Comparison of ENCODE assay signal across 22 cellular contexts in genomic region chr19:32717496-32717895, GRCh38. TPM values are rescaled to one million over a fixed set of nuclear protein-coding genes. Genes with fewer than 3 reads are reported as not detected.
"Had no signal": no experiment of that assay in that cellular context is flagged by ENCODE, and none has a peak within 500 bp of the region (broad histone marks: within the 10 kb centered on the region; RNA-seq: fewer than 3 reads in every experiment).

No MANE protein-coding gene starts in this region.

- H3K4me3 ChIP-seq: esophagus squamous epithelium, stomach, thyroid gland, upper lobe of right lung had no signal

- H3K4me1 ChIP-seq: thyroid gland, upper lobe of right lung had no signal

- H3K9me3 ChIP-seq: esophagus squamous epithelium, stomach, thyroid gland, upper lobe of right lung had no signal

- ATAC-seq: natural killer cell; right cardiac atrium; stimulated activated naive B cell treated with anti-CD40 and anti-IgM and Interleukin-4, amounts not matched to agents 10 μg/mL and 1 μg/mL and 100 μg/mL, for 72 hours; upper lobe of right lung had no signal

- DNase-seq: activated CD4-positive, alpha-beta memory T cell treated with anti-CD3 and anti-CD28 coated beads for 36 hours; activated CD4-positive, alpha-beta T cell treated with anti-CD3 and anti-CD28 coated beads for 4 hours; activated CD8-positive, alpha-beta memory T cell treated with anti-CD3 and anti-CD28 coated beads, Interleukin-2, amount 50 U/mL, for 4 hours; activated effector memory CD4-positive, alpha-beta T cell treated with anti-CD3 and anti-CD28 coated beads, Interleukin-2, amount 50 U/mL, for 16 hours; activated naive CD4-positive, alpha-beta T cell treated with anti-CD3 and anti-CD28 coated beads for 36 hours; activated T-cell treated with anti-CD3 and anti-CD28 coated beads, Interleukin-2, amount 50 U/mL, for 1 hour; amniotic stem cell; esophagus squamous epithelium; foreskin melanocyte; islet precursor cell; natural killer cell; right cardiac atrium; stimulated activated CD4-positive, alpha-beta T cell treated with anti-CD3 and anti-CD28 coated beads, Interleukin-15, amount 100 ng/mL, for 24 hours; stimulated activated CD4-positive, alpha-beta T cell treated with anti-CD3 and anti-CD28 coated beads, Interleukin-2, amount 100 ng/mL, for 24 hours; stimulated activated naive B cell treated with anti-CD40 and anti-IgM and Interleukin-4, amounts not matched to agents 10 μg/mL and 1 μg/mL and 100 μg/mL, for 72 hours; stomach; T-helper 1 cell; thyroid gland; upper lobe of right lung had no signal

- H3K27me3 ChIP-seq: esophagus squamous epithelium, stomach, thyroid gland, upper lobe of right lung had no signal

- H3K27ac ChIP-seq: stomach, thyroid gland, upper lobe of right lung had no signal

RNA-seq across cellular contexts. Expression of gene TDRD12, which starts 2.1 kb away (rescaled TPM):
- total RNA-seq: activated CD8-positive, alpha-beta memory T cell treated with anti-CD3 and anti-CD28 coated beads for 36 hours; astrocyte; upper lobe of right lung had no signal
- polyA plus RNA-seq: right cardiac atrium had no signal

RNA-seq across cellular contexts. Expression of gene RGS9BP, which starts 41.8 kb away (rescaled TPM):
- total RNA-seq: activated T-helper 1 cell treated with anti-CD3 and anti-CD28 coated beads, Interleukin-12 subunit alpha, Interleukin-12 subunit beta, Interleukin-2, Interleukin-4 antibody, amounts not matched to agents 30 ng/mL and 10 ng/mL and 1 ng/mL, durations not matched to agents 14 hours and 24 hours and 36 hours had no signal
